In genomic region chr11:78381867-78382266, GRCh38 we compare ENCODE assay signal across 18 cellular contexts.
"Had no signal": no experiment of that assay in that cellular context is flagged by ENCODE, and none has a peak within 500 bp of the region (broad histone marks: within the 10 kb centered on the region; RNA-seq: fewer than 3 reads in every experiment).

No MANE protein-coding gene starts in this region.

- ATAC-seq: activated T-cell treated with anti-CD3 and anti-CD28 coated beads, Interleukin-2, amount 50 U/mL, for 4 hours; heart right ventricle; left ventricle myocardium superior; T-cell had no signal

- H3K27me3 Mint-ChIP-seq: activated CD4-positive, alpha-beta memory T cell treated with anti-CD3 and anti-CD28 coated beads for 36 hours; activated naive CD8-positive, alpha-beta T cell treated with anti-CD3 and anti-CD28 coated beads for 36 hours; T-cell had no signal

- H3K36me3 ChIP-seq: esophagus squamous epithelium, thyroid gland had no signal

- DNase-seq: activated CD4-positive, alpha-beta memory T cell treated with anti-CD3 and anti-CD28 coated beads for 36 hours; activated gamma-delta T cell; activated naive CD8-positive, alpha-beta T cell treated with anti-CD3 and anti-CD28 coated beads for 36 hours; activated T-cell treated with anti-CD3 and anti-CD28 coated beads, Interleukin-2, amount 50 U/mL, for 4 hours; anterior cingulate cortex; esophagus squamous epithelium; heart right ventricle; left ventricle myocardium superior; mesenchymal stem cell; T-cell; T1000; thyroid gland had no signal

- H3K4me1 ChIP-seq: esophagus squamous epithelium, parathyroid adenoma had no signal

- FAIRE-seq: bronchial epithelial cell, frontal cortex, keratinocyte had no signal

- H3K27ac Mint-ChIP-seq: activated CD4-positive, alpha-beta memory T cell treated with anti-CD3 and anti-CD28 coated beads for 36 hours; activated naive CD8-positive, alpha-beta T cell treated with anti-CD3 and anti-CD28 coated beads for 36 hours; T-cell had no signal

- H3K9me3 ChIP-seq: thyroid gland had no signal

- H3K4me3 Mint-ChIP-seq: activated CD4-positive, alpha-beta memory T cell treated with anti-CD3 and anti-CD28 coated beads for 36 hours; activated naive CD8-positive, alpha-beta T cell treated with anti-CD3 and anti-CD28 coated beads for 36 hours; activated T-cell treated with anti-CD3 and anti-CD28 coated beads, Interleukin-2, amount 50 U/mL, for 4 hours; T-cell had no signal

- H3K27me3 ChIP-seq: esophagus squamous epithelium, heart right ventricle, thyroid gland had no signal

- H3K27ac ChIP-seq: esophagus squamous epithelium, heart right ventricle, parathyroid adenoma, skin epidermis, thyroid gland, VCaP had no signal

- H3K4me1 Mint-ChIP-seq: activated naive CD8-positive, alpha-beta T cell treated with anti-CD3 and anti-CD28 coated beads for 36 hours had no signal

- H3K4me3 ChIP-seq: esophagus squamous epithelium, heart right ventricle, skin epidermis, thyroid gland had no signal
